Comparison of ENCODE assay signal across 1 cellular context in the genomic region with DNA sequence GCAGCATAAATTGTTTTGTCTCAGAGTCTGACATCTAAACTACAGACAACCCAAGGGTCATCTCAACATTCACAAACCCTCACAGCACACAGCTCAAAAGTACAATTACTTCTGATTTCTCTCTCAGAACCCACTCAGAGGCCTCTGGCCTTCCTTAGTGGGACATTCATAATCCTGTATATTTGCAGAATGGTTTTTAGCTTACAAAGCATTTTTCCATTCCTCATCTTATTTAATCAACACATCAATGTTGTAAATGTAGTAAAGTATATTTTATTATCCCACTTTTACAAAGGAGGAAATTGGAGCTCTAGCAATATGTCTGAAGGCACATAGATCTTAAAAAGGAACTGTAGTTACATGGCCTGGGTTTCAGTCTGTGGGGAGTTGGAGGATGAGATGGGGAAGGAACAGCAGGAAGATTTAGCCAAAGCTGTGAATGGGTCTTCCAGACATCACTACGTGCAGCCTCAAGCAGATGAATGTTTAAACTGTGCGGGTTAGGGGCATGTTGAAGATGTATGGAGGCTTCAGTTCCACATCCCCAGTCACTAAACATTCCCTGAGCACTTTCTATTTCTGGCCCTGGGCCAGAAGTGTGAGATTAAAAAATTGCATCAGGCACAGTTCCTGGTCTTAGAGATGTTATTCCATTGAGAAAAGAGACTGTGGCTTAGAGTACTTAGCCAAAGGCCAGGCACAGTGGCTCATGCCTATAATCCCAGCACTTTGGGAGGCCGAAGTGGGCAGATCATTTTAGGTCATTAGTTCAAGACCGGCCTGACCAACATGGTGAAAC.
TF ChIP-seq lines count a peak whose summit lies in the region.

No MANE protein-coding gene starts in this region.

TF ChIP-seq in HEK293, 187 proteins besides CTCF, POLR2A, EP300 and RAD21 (continued from another document):
- no peak for TF ChIP-seq ZBTB6 (tag by site-specific recombination; IDR thresholded peaks at IDR 0.05)
- TF ChIP-seq ZNF112 (tag by site-specific recombination; IDR thresholded peaks at IDR 0.05) = no peak
- TF ChIP-seq KLF16 (tag by site-specific recombination; IDR thresholded peaks at IDR 0.05) = no peak
- no peak for TF ChIP-seq MEIS1 (CRISPR knock-in tag; IDR thresholded peaks at IDR 0.05; ENCODE audit: borderline replicate concordance)
- peak; percentile 24; the same call in 1 of the 2 replicates for TF ChIP-seq ZNF518A (tag by site-specific recombination; conservative IDR thresholded peaks at IDR 0.05; ENCODE audit: low read depth)
- no peak for TF ChIP-seq ZNF792 (tag by site-specific recombination; IDR thresholded peaks at IDR 0.05)
- TF ChIP-seq ZNF544 (tag by site-specific recombination; IDR thresholded peaks at IDR 0.05) = no peak
- no peak for TF ChIP-seq ZNF747 (tag by site-specific recombination; IDR thresholded peaks at IDR 0.05)
- TF ChIP-seq, protein P1, sequence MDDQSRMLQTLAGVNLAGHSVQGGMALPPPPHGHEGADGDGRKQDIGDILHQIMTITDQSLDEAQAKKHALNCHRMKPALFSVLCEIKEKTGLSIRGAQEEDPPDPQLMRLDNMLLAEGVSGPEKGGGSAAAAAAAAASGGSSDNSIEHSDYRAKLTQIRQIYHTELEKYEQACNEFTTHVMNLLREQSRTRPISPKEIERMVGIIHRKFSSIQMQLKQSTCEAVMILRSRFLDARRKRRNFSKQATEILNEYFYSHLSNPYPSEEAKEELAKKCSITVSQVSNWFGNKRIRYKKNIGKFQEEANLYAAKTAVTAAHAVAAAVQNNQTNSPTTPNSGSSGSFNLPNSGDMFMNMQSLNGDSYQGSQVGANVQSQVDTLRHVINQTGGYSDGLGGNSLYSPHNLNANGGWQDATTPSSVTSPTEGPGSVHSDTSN (CRISPR knock-in tag; IDR thresholded peaks at IDR 0.05) = no peak
- TF ChIP-seq MZF1 (tag by site-specific recombination; IDR thresholded peaks at IDR 0.05; ENCODE audit: borderline replicate concordance) = peak; percentile 78; the same call in 1 of the 2 replicates
- TF ChIP-seq ZBTB1 (tag by site-specific recombination; IDR thresholded peaks at IDR 0.05) = no peak
- no peak for TF ChIP-seq ZNF416 (tag by site-specific recombination; IDR thresholded peaks at IDR 0.05)
- no peak for TF ChIP-seq ZNF184 (tag by site-specific recombination; IDR thresholded peaks at IDR 0.05)
- TF ChIP-seq OVOL3 (tag by site-specific recombination; IDR thresholded peaks at IDR 0.05) = no peak
- no peak for TF ChIP-seq HOXA7 (CRISPR knock-in tag; IDR thresholded peaks at IDR 0.05; ENCODE audit: borderline replicate concordance)
